1 cellular context compared by ENCODE assay signal in the genomic region with DNA sequence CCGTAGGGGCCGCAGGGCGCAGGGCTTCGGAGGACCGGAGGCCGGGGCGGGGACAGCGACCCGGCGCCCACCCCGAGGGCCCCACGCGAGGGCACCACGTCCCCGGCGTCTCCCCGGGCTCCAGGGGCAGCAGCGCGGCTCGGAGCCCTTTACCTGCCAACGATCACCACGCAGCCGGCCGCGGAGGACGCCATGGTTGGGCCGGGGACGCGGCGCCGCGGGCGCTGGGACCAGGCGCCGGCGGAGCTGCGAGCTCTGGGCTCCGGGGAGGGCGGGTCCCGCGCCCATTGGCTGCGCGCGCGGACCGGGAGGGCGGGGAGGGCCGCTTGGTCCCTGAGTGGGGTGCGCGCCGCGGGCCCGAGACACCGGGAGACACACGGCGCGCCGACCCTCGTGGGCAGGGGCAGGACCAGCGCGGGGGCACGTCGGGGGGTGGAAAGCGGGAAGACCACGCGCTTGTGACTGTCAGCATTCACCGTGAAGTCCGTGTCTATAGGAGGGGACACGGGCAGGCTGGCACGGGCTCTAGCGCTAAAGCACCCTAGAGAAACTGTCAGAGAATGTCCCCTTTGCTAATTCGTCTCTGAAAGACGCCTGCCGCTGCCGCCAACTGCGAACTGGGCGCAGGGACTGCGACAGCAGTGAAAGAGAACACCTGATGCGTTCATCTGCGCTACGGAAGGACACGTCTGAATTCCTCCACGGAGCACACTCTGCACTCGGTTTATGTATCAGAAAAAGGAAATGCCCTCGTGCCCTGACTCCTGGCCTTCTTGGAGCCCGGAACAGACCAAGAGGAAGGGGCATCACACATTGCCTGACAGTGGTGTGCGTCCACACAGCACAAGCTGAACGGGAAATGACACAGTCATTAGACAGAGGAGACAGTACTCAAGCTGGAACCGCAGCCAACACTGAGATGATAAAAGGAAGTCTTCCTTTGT.
TF ChIP-seq lines count a peak whose summit lies in the region.

A gene with protein sequence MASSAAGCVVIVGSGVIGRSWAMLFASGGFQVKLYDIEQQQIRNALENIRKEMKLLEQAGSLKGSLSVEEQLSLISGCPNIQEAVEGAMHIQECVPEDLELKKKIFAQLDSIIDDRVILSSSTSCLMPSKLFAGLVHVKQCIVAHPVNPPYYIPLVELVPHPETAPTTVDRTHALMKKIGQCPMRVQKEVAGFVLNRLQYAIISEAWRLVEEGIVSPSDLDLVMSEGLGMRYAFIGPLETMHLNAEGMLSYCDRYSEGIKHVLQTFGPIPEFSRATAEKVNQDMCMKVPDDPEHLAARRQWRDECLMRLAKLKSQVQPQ (minus strand): TSS at position 257 of the 944 bp plus-strand sequence. CDS start 63 bp downstream, at position 194.

TF ChIP-seq in GM12878, 131 proteins besides CTCF, POLR2A, EP300 and RAD21 (continued from another document and continues in another):
- TF ChIP-seq, protein P1, sequence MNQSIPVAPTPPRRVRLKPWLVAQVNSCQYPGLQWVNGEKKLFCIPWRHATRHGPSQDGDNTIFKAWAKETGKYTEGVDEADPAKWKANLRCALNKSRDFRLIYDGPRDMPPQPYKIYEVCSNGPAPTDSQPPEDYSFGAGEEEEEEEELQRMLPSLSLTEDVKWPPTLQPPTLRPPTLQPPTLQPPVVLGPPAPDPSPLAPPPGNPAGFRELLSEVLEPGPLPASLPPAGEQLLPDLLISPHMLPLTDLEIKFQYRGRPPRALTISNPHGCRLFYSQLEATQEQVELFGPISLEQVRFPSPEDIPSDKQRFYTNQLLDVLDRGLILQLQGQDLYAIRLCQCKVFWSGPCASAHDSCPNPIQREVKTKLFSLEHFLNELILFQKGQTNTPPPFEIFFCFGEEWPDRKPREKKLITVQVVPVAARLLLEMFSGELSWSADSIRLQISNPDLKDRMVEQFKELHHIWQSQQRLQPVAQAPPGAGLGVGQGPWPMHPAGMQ (IDR thresholded peaks at IDR 0.05; ENCODE audit: borderline replicate concordance), result no peak
- no peak for TF ChIP-seq POU2F2 (IDR thresholded peaks at IDR 0.05; ENCODE audit: borderline replicate concordance, low read depth, low read length)
- TF ChIP-seq, protein P2, sequence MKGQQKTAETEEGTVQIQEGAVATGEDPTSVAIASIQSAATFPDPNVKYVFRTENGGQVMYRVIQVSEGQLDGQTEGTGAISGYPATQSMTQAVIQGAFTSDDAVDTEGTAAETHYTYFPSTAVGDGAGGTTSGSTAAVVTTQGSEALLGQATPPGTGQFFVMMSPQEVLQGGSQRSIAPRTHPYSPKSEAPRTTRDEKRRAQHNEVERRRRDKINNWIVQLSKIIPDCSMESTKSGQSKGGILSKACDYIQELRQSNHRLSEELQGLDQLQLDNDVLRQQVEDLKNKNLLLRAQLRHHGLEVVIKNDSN (IDR thresholded peaks at IDR 0.05; ENCODE audit: borderline replicate concordance, extremely low read length, insufficient read depth, low read depth, low read length), result no peak
- TF ChIP-seq ESRRA (IDR thresholded peaks at IDR 0.05; ENCODE audit: low read length), result no peak
- peak; percentile 60; the same call in 1 of the 2 replicates for TF ChIP-seq CBX5 (IDR thresholded peaks at IDR 0.05; ENCODE audit: low read depth)
- TF ChIP-seq SMC3 (IDR thresholded peaks at IDR 0.05; ENCODE audit: borderline replicate concordance, low read length), result no peak
- TF ChIP-seq, protein P3, sequence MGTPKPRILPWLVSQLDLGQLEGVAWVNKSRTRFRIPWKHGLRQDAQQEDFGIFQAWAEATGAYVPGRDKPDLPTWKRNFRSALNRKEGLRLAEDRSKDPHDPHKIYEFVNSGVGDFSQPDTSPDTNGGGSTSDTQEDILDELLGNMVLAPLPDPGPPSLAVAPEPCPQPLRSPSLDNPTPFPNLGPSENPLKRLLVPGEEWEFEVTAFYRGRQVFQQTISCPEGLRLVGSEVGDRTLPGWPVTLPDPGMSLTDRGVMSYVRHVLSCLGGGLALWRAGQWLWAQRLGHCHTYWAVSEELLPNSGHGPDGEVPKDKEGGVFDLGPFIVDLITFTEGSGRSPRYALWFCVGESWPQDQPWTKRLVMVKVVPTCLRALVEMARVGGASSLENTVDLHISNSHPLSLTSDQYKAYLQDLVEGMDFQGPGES (IDR thresholded peaks at IDR 0.05), result no peak
- TF ChIP-seq NFYA (IDR thresholded peaks at IDR 0.05; ENCODE audit: borderline replicate concordance, low read depth, low read length), result no peak
- no peak for TF ChIP-seq SREBF2 (IDR thresholded peaks at IDR 0.05; ENCODE audit: low read length)
- TF ChIP-seq EGR1 (IDR thresholded peaks at IDR 0.05; ENCODE audit: borderline replicate concordance in 1 of 2, low read depth in 2 of 2, low read length in 2 of 2), result 0 out of 3 replicates have a peak, but pooled peaks of 1 of the 2 experiments have one; percentile 5
- no peak for TF ChIP-seq TBL1XR1 (IDR thresholded peaks at IDR 0.05; ENCODE audit: low read depth, low read length)
- TF ChIP-seq SIN3A (IDR thresholded peaks at IDR 0.05; ENCODE audit: low read depth, low read length), result no peak; the same call in 1 of the 2 replicates
- no peak for TF ChIP-seq WRNIP1 (IDR thresholded peaks at IDR 0.05; ENCODE audit: borderline replicate concordance, low read depth, low read length)
- no peak for TF ChIP-seq IRF4 (IDR thresholded peaks at IDR 0.05; ENCODE audit: low read depth, low read length)
- no peak for TF ChIP-seq CHD2 (IDR thresholded peaks at IDR 0.05; ENCODE audit: borderline replicate concordance, low read depth, low read length)
- no peak for TF ChIP-seq YBX1 (IDR thresholded peaks at IDR 0.05)
- no peak for TF ChIP-seq SREBF1 (IDR thresholded peaks at IDR 0.05; ENCODE audit: low read length)
- TF ChIP-seq CBX3 (IDR thresholded peaks at IDR 0.05; ENCODE audit: borderline replicate concordance, low read depth), result no peak
- TF ChIP-seq MTA2 (IDR thresholded peaks at IDR 0.05; ENCODE audit: low read depth), result peak; percentile 26; the same call in 1 of the 2 replicates
- TF ChIP-seq, protein P4, sequence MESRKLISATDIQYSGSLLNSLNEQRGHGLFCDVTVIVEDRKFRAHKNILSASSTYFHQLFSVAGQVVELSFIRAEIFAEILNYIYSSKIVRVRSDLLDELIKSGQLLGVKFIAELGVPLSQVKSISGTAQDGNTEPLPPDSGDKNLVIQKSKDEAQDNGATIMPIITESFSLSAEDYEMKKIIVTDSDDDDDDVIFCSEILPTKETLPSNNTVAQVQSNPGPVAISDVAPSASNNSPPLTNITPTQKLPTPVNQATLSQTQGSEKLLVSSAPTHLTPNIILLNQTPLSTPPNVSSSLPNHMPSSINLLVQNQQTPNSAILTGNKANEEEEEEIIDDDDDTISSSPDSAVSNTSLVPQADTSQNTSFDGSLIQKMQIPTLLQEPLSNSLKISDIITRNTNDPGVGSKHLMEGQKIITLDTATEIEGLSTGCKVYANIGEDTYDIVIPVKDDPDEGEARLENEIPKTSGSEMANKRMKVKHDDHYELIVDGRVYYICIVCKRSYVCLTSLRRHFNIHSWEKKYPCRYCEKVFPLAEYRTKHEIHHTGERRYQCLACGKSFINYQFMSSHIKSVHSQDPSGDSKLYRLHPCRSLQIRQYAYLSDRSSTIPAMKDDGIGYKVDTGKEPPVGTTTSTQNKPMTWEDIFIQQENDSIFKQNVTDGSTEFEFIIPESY (IDR thresholded peaks at IDR 0.05), result no peak
- TF ChIP-seq, protein P5, sequence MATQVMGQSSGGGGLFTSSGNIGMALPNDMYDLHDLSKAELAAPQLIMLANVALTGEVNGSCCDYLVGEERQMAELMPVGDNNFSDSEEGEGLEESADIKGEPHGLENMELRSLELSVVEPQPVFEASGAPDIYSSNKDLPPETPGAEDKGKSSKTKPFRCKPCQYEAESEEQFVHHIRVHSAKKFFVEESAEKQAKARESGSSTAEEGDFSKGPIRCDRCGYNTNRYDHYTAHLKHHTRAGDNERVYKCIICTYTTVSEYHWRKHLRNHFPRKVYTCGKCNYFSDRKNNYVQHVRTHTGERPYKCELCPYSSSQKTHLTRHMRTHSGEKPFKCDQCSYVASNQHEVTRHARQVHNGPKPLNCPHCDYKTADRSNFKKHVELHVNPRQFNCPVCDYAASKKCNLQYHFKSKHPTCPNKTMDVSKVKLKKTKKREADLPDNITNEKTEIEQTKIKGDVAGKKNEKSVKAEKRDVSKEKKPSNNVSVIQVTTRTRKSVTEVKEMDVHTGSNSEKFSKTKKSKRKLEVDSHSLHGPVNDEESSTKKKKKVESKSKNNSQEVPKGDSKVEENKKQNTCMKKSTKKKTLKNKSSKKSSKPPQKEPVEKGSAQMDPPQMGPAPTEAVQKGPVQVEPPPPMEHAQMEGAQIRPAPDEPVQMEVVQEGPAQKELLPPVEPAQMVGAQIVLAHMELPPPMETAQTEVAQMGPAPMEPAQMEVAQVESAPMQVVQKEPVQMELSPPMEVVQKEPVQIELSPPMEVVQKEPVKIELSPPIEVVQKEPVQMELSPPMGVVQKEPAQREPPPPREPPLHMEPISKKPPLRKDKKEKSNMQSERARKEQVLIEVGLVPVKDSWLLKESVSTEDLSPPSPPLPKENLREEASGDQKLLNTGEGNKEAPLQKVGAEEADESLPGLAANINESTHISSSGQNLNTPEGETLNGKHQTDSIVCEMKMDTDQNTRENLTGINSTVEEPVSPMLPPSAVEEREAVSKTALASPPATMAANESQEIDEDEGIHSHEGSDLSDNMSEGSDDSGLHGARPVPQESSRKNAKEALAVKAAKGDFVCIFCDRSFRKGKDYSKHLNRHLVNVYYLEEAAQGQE (IDR thresholded peaks at IDR 0.05; ENCODE audit: low read depth, low read length), result no peak
- no peak for TF ChIP-seq NR2C1 (IDR thresholded peaks at IDR 0.05)
- TF ChIP-seq, protein P6, sequence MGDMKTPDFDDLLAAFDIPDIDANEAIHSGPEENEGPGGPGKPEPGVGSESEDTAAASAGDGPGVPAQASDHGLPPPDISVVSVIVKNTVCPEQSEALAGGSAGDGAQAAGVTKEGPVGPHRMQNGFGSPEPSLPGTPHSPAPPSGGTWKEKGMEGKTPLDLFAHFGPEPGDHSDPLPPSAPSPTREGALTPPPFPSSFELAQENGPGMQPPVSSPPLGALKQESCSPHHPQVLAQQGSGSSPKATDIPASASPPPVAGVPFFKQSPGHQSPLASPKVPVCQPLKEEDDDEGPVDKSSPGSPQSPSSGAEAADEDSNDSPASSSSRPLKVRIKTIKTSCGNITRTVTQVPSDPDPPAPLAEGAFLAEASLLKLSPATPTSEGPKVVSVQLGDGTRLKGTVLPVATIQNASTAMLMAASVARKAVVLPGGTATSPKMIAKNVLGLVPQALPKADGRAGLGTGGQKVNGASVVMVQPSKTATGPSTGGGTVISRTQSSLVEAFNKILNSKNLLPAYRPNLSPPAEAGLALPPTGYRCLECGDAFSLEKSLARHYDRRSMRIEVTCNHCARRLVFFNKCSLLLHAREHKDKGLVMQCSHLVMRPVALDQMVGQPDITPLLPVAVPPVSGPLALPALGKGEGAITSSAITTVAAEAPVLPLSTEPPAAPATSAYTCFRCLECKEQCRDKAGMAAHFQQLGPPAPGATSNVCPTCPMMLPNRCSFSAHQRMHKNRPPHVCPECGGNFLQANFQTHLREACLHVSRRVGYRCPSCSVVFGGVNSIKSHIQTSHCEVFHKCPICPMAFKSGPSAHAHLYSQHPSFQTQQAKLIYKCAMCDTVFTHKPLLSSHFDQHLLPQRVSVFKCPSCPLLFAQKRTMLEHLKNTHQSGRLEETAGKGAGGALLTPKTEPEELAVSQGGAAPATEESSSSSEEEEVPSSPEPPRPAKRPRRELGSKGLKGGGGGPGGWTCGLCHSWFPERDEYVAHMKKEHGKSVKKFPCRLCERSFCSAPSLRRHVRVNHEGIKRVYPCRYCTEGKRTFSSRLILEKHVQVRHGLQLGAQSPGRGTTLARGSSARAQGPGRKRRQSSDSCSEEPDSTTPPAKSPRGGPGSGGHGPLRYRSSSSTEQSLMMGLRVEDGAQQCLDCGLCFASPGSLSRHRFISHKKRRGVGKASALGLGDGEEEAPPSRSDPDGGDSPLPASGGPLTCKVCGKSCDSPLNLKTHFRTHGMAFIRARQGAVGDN (IDR thresholded peaks at IDR 0.05), result peak; percentile 63
- no peak for TF ChIP-seq KDM1A (IDR thresholded peaks at IDR 0.05; ENCODE audit: borderline replicate concordance)
- TF ChIP-seq CHD1 (IDR thresholded peaks at IDR 0.05; ENCODE audit: low read depth, low read length), result no peak
- TF ChIP-seq, protein P7, sequence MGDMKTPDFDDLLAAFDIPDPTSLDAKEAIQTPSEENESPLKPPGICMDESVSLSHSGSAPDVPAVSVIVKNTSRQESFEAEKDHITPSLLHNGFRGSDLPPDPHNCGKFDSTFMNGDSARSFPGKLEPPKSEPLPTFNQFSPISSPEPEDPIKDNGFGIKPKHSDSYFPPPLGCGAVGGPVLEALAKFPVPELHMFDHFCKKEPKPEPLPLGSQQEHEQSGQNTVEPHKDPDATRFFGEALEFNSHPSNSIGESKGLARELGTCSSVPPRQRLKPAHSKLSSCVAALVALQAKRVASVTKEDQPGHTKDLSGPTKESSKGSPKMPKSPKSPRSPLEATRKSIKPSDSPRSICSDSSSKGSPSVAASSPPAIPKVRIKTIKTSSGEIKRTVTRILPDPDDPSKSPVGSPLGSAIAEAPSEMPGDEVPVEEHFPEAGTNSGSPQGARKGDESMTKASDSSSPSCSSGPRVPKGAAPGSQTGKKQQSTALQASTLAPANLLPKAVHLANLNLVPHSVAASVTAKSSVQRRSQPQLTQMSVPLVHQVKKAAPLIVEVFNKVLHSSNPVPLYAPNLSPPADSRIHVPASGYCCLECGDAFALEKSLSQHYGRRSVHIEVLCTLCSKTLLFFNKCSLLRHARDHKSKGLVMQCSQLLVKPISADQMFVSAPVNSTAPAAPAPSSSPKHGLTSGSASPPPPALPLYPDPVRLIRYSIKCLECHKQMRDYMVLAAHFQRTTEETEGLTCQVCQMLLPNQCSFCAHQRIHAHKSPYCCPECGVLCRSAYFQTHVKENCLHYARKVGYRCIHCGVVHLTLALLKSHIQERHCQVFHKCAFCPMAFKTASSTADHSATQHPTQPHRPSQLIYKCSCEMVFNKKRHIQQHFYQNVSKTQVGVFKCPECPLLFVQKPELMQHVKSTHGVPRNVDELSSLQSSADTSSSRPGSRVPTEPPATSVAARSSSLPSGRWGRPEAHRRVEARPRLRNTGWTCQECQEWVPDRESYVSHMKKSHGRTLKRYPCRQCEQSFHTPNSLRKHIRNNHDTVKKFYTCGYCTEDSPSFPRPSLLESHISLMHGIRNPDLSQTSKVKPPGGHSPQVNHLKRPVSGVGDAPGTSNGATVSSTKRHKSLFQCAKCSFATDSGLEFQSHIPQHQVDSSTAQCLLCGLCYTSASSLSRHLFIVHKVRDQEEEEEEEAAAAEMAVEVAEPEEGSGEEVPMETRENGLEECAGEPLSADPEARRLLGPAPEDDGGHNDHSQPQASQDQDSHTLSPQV (IDR thresholded peaks at IDR 0.05), result no peak
- TF ChIP-seq NBN (IDR thresholded peaks at IDR 0.05), result peak; percentile 50
